8 cellular contexts compared by ENCODE assay signal in genomic region chr1:117370071-117370470, GRCh38. TPM values are rescaled to one million over a fixed set of nuclear protein-coding genes. Genes with fewer than 3 reads are reported as not detected.
DNase-seq lines count a peak whose midpoint lies in the region; ATAC-seq, FAIRE-seq and TF ChIP-seq lines count a peak whose summit lies in the region.

No MANE protein-coding gene starts in this region.

- H3K9me3 Mint-ChIP-seq in CD14-positive monocyte (no peaks in the 10 kb centered on the region), IgD-negative memory B cell (no peaks in the 10 kb centered on the region), naive B cell (no peaks in the 10 kb centered on the region)

- H3K4me1 Mint-ChIP-seq in CD14-positive monocyte, result peaks cover 64% of the 10 kb centered on the region
- H3K4me1 Mint-ChIP-seq in IgD-negative memory B cell, result peaks cover 43 to 56% (median 54%) of the 10 kb centered on the region in 3 donors
- H3K4me1 Mint-ChIP-seq in naive B cell, result peaks cover 54 to 77% (median 74%) of the 10 kb centered on the region in 3 donors

- H3K27ac Mint-ChIP-seq in CD14-positive monocyte (peak overlapping the region in 1 of 7 donors; percentile 41), IgD-negative memory B cell (no peak overlapping the region), naive B cell (peak overlapping the region in 1 of 6 donors; percentile 30)

- H3K27me3 Mint-ChIP-seq in CD14-positive monocyte (ENCODE audit: low read depth in 3 of 3), result peaks cover 0 to 4% (median 0%) of the 10 kb centered on the region in 3 donors
- H3K27me3 Mint-ChIP-seq in IgD-negative memory B cell, result no peaks in the 10 kb centered on the region
- no peaks in the 10 kb centered on the region for H3K27me3 Mint-ChIP-seq in naive B cell

- no peak for FAIRE-seq in bronchial epithelial cell (lab: Jason Lieb, UNC)

- no peak for DNase-seq in CD14-positive monocyte (ENCODE audit: low spot score)
- DNase-seq in bronchial epithelial cell (ENCODE audit: low read depth), result peak; percentile 6
- DNase-seq in naive B cell, result no peak
- DNase-seq in NCI-H510A (lab: John Stamatoyannopoulos, UW), result no peak

- H3K27me3 ChIP-seq in bronchial epithelial cell (ENCODE audit: control insufficient read depth, insufficient read depth, low read length), result no peaks in the 10 kb centered on the region

- H3K4me3 ChIP-seq in bronchial epithelial cell (ENCODE audit: low read depth, low read length), result peak overlapping the region; percentile 13

- H3K36me3 ChIP-seq in bronchial epithelial cell (ENCODE audit: control insufficient read depth, insufficient read depth, low read length), result no peaks in the 10 kb centered on the region

- no peak for ATAC-seq in naive B cell (ENCODE audit: low read depth in 2 of 2)
- no peak for ATAC-seq in HG03139 (IDR thresholded peaks at IDR 0.05; ENCODE audit: unreplicated experiment)
- ATAC-seq in HG02973 (IDR thresholded peaks at IDR 0.05; ENCODE audit: unreplicated experiment), result no peak
- no peak for ATAC-seq in HG03045 (IDR thresholded peaks at IDR 0.05; ENCODE audit: unreplicated experiment)

- intact Hi-C loops in CD14-positive monocyte (cut with micrococcal nuclease), result no loop called here

- H3K4me3 Mint-ChIP-seq in CD14-positive monocyte (peak overlapping the region; percentile 0 to 73), IgD-negative memory B cell (peak overlapping the region; percentile 18 to 84 (median 73)), naive B cell (peak overlapping the region; percentile 10 to 91 (median 73))

- no peaks in the 10 kb centered on the region for H3K36me3 Mint-ChIP-seq in CD14-positive monocyte
- H3K36me3 Mint-ChIP-seq in IgD-negative memory B cell, result peaks cover 2% of the 10 kb centered on the region
- no peaks in the 10 kb centered on the region for H3K36me3 Mint-ChIP-seq in naive B cell

- no peak for TF ChIP-seq CTCF in CD14-positive monocyte (IDR thresholded peaks at IDR 0.05)
- TF ChIP-seq CTCF in bronchial epithelial cell (IDR thresholded peaks at IDR 0.05; ENCODE audit: insufficient read depth, low read length, severe bottlenecking), result no peak

RNA-seq across cellular contexts. Expression of gene MAN1A2, which starts 2.8 kb away (rescaled TPM):
- polyA plus RNA-seq in CD14-positive monocyte (10 to 100 TPM in 1 of 2 donors, 1 to 10 TPM in 1; 7.2 to 10.5 TPM), IgD-negative memory B cell (15.4 TPM), naive B cell (ENCODE audit: low read depth in 6 of 6) (10 to 100 TPM in 5 of 6 donors, 1 to 10 TPM in 1; 8.3 to 26.6 (median 21.5) TPM)
- 44.0 and 49.8 TPM in 2 replicates for total RNA-seq in bronchial epithelial cell
